Comparison of ENCODE assay signal across 23 cellular contexts in the genomic region with DNA sequence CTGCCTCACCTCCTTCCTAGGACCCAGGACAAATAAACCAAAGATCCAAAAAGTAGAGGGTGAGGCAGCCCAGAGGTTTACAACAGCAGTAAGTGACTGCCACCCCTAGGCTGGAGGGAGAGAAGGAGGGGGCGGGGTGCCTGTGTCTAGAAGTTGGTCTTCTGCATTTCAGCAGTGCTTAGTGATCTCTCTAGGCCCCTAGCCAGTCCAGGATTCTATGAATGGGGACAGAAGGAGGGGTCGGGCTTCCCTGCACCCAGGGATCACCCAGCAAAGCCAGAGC.
DNase-seq lines count a peak whose midpoint lies in the region; ATAC-seq and TF ChIP-seq lines count a peak whose summit lies in the region.
"Had no signal": no experiment of that assay in that cellular context is flagged by ENCODE, and none has a peak within 500 bp of the region (broad histone marks: within the 10 kb centered on the region; RNA-seq: fewer than 3 reads in every experiment).

No MANE protein-coding gene starts in this region.

- intact Hi-C loops in CD8-positive, alpha-beta T cell (cut with DNase I, micrococcal nuclease), result loop anchor here (10.0 kb wide), 2 partner anchors 175 to 775 kb away; a partner anchor contains a TSS

- H3K27ac ChIP-seq in CD8-positive, alpha-beta T cell (ENCODE audit: low read depth, low read length), result no peak overlapping the region
- H3K27ac ChIP-seq: adrenal gland, breast epithelium, lower lobe of right lung, RWPE1, upper lobe of left lung had no signal

- H3K27ac Mint-ChIP-seq in CD8-positive, alpha-beta T cell, result no peak overlapping the region
- peak overlapping the region in 1 of 2 donors; percentile 46 for H3K27ac Mint-ChIP-seq in T-cell
- H3K27ac Mint-ChIP-seq in memory B cell, result no peak overlapping the region
- H3K27ac Mint-ChIP-seq: stimulated activated naive CD8-positive, alpha-beta T cell treated with anti-CD3 and anti-CD28 coated beads, Interleukin-15, Interleukin-2, amounts not matched to agents 100 ng/mL and 50 ng/mL, for 24 hours had no signal

- no peaks in the 10 kb centered on the region for H3K36me3 ChIP-seq in CD8-positive, alpha-beta T cell (ENCODE audit: insufficient read depth, low read length)
- H3K36me3 ChIP-seq: adrenal gland, breast epithelium, lower lobe of right lung, sigmoid colon, upper lobe of left lung had no signal

- POLR2A ChIA-PET in CD8-positive, alpha-beta T cell (lab: Charles Lee), result interaction anchor here (1.0 to 1.2 kb wide), 2 partner anchors 63 to 64 kb away, joined by 4 to 5 read pairs; a partner anchor contains a TSS
- POLR2A ChIA-PET in T-cell (lab: Charles Lee), result no interaction called here

- peaks cover 15% of the 10 kb centered on the region for H3K4me1 Mint-ChIP-seq in CD8-positive, alpha-beta T cell (ENCODE audit: low read depth)
- H3K4me1 Mint-ChIP-seq in T-cell (peaks cover 4 to 13% (median 13%) of the 10 kb centered on the region in 3 donors), memory B cell (peaks cover 19% of the 10 kb centered on the region)

- H3K4me3 ChIP-seq in CD8-positive, alpha-beta T cell (ENCODE audit: low read depth, low read length), result no peak overlapping the region
- H3K4me3 ChIP-seq: adrenal gland, breast epithelium, lower lobe of right lung, sigmoid colon, upper lobe of left lung had no signal

- no peaks in the 10 kb centered on the region for H3K9me3 ChIP-seq in CD8-positive, alpha-beta T cell (ENCODE audit: low read length)
- H3K9me3 ChIP-seq: adrenal gland, breast epithelium, lower lobe of right lung, sigmoid colon, upper lobe of left lung had no signal

- no peak for TF ChIP-seq CTCF in CD8-positive, alpha-beta T cell (IDR thresholded peaks at IDR 0.05)

- H3K27me3 ChIP-seq in CD8-positive, alpha-beta T cell (ENCODE audit: insufficient read depth, low read length), result no peaks in the 10 kb centered on the region
- H3K27me3 ChIP-seq: adrenal gland, breast epithelium, sigmoid colon, upper lobe of left lung had no signal

- CTCF ChIA-PET in CD8-positive, alpha-beta T cell (lab: Charles Lee), result no interaction called here
- CTCF ChIA-PET in T-cell (lab: Charles Lee), result interaction anchor here in 1 of 2 donors (0.5 kb wide), 1 partner anchor 27 kb away, joined by 4 read pairs; no protein-coding TSS in a partner anchor

- ATAC-seq in CD8-positive, alpha-beta T cell, result peak; percentile 49
- ATAC-seq in T-cell (replicated peaks in 1 of 4) (peak; percentile 46 to 58 (median 52)), memory B cell (ENCODE audit: low read depth) (peak; percentile 68)
- ATAC-seq: SK-N-SH treated with all-trans-retinoic acid at 6 μM for 48 hours had no signal

- no peaks in the 10 kb centered on the region for H3K36me3 Mint-ChIP-seq in CD8-positive, alpha-beta T cell
- H3K36me3 Mint-ChIP-seq in T-cell, result no peaks in the 10 kb centered on the region
- no peaks in the 10 kb centered on the region for H3K36me3 Mint-ChIP-seq in memory B cell

- DNase-seq in NCI-H1694 treated with DMSO at 0.1 percent for 48 hours (lab: John Stamatoyannopoulos, UW), result peak; percentile 28
- DNase-seq in NCI-H1694 (lab: John Stamatoyannopoulos, UW), result no peak
- no peak for DNase-seq in CD8-positive, alpha-beta T cell
- DNase-seq in T-cell, result peak in 1 of 34 experiments; percentile 25
- DNase-seq in memory B cell (ENCODE audit: low spot score in 2 of 2), result no peak
- no peak for DNase-seq in NCI-H2196 (lab: John Stamatoyannopoulos, UW; ENCODE audit: unreplicated experiment)
- no peak for DNase-seq in stimulated activated CD4-positive, alpha-beta T cell treated with anti-CD3 and anti-CD28 coated beads, Interleukin-15, amount 100 ng/mL, for 24 hours
- DNase-seq in NCI-H748 (lab: John Stamatoyannopoulos, UW; ENCODE audit: unreplicated experiment), result no peak
- DNase-seq: activated CD4-positive, alpha-beta T cell treated with anti-CD3 and anti-CD28 coated beads, Interleukin-2, amount 50 U/mL, for 4 hours; activated T-cell treated with anti-CD3 and anti-CD28 coated beads, Interleukin-2, amount 50 U/mL, for 48 hours; adrenal gland; Calu3; HCEC 1CT; lower lobe of right lung; NCI-H146; NCI-H226; NK-92 treated with Interleukin-12 subunit alpha and Interleukin-12 subunit beta, amount 100 ng/mL, for 24 hours; sigmoid colon; upper lobe of left lung had no signal

- peaks cover 10% of the 10 kb centered on the region for H3K4me1 ChIP-seq in CD8-positive, alpha-beta T cell (ENCODE audit: insufficient read depth, low read length)
- H3K4me1 ChIP-seq: adrenal gland, breast epithelium, sigmoid colon had no signal

- no peak overlapping the region for H3K4me3 Mint-ChIP-seq in CD8-positive, alpha-beta T cell
- H3K4me3 Mint-ChIP-seq in T-cell (no peak overlapping the region), memory B cell (no peak overlapping the region)
- H3K4me3 Mint-ChIP-seq: stimulated activated naive CD8-positive, alpha-beta T cell treated with anti-CD3 and anti-CD28 coated beads, Interleukin-15, Interleukin-2, amounts not matched to agents 100 ng/mL and 50 ng/mL, for 24 hours had no signal

- no peaks in the 10 kb centered on the region for H3K9me3 Mint-ChIP-seq in CD8-positive, alpha-beta T cell
- H3K9me3 Mint-ChIP-seq in T-cell (no peaks in the 10 kb centered on the region), memory B cell (no peaks in the 10 kb centered on the region)
- H3K9me3 Mint-ChIP-seq: stimulated activated naive CD8-positive, alpha-beta T cell treated with anti-CD3 and anti-CD28 coated beads, Interleukin-15, Interleukin-2, amounts not matched to agents 100 ng/mL and 50 ng/mL, for 24 hours had no signal

- no peaks in the 10 kb centered on the region for H3K27me3 Mint-ChIP-seq in CD8-positive, alpha-beta T cell (ENCODE audit: low read depth)
- no peaks in the 10 kb centered on the region for H3K27me3 Mint-ChIP-seq in T-cell
- H3K27me3 Mint-ChIP-seq in memory B cell, result no peaks in the 10 kb centered on the region
- H3K27me3 Mint-ChIP-seq: stimulated activated naive CD8-positive, alpha-beta T cell treated with anti-CD3 and anti-CD28 coated beads, Interleukin-15, Interleukin-2, amounts not matched to agents 100 ng/mL and 50 ng/mL, for 24 hours had no signal
